1 cellular context compared by ENCODE assay signal in the genomic region with DNA sequence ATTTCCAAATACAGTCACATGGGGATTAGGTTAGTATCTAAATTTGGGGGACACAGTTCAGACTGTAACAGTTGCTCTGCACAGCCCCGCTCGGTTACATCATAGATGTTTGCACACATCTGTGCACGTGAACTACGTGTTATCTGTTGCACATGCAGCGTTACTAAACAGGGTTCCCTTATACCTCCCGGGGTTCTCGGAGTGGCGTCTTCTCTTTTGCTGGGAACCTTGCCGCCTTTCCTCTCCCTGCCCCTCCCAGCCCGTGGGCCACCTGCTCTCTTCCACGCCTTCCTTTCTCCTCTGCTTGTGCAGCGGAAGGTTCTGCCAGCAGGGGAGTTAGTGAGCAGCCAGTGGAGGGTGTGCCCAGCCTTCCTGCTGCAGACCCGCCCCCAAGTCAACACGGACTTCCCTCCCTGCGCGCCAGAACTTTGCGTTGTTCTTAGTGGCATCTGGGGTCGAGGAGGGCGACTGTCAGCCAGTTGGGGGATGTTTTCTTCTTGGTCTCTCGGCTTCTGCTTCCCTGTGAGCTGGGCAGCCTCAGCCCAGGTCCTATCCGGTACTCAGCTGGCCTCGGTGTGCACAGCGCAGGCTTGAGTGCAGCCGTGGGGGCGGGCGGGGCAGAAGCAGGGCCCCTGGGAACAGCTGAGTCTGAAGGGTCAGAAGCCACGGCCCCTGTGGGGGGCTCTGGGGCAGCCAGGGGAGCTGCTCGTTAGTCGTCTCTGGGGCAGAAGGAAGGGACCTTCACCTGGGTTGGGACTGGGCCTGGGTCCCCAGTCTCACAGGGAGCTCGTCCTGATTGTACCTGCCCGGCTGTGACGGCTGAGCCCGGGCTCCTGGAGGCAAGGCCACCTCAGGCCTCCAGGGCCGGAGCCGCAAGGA.
A peak's percentile ranks its signal among the peaks of the same experiment; 100 is the strongest.
TF ChIP-seq lines count a peak whose summit lies in the region.
"Not testable (repeated sequence)": the region's sequence is repeated elsewhere in the genome, so short reads cannot be mapped to it uniquely, and the experiment has no call there.

No MANE protein-coding gene starts in this region.

TF ChIP-seq in K562, 482 proteins besides CTCF, POLR2A, EP300 and RAD21 (continued from another document):
- TF ChIP-seq, protein P1, sequence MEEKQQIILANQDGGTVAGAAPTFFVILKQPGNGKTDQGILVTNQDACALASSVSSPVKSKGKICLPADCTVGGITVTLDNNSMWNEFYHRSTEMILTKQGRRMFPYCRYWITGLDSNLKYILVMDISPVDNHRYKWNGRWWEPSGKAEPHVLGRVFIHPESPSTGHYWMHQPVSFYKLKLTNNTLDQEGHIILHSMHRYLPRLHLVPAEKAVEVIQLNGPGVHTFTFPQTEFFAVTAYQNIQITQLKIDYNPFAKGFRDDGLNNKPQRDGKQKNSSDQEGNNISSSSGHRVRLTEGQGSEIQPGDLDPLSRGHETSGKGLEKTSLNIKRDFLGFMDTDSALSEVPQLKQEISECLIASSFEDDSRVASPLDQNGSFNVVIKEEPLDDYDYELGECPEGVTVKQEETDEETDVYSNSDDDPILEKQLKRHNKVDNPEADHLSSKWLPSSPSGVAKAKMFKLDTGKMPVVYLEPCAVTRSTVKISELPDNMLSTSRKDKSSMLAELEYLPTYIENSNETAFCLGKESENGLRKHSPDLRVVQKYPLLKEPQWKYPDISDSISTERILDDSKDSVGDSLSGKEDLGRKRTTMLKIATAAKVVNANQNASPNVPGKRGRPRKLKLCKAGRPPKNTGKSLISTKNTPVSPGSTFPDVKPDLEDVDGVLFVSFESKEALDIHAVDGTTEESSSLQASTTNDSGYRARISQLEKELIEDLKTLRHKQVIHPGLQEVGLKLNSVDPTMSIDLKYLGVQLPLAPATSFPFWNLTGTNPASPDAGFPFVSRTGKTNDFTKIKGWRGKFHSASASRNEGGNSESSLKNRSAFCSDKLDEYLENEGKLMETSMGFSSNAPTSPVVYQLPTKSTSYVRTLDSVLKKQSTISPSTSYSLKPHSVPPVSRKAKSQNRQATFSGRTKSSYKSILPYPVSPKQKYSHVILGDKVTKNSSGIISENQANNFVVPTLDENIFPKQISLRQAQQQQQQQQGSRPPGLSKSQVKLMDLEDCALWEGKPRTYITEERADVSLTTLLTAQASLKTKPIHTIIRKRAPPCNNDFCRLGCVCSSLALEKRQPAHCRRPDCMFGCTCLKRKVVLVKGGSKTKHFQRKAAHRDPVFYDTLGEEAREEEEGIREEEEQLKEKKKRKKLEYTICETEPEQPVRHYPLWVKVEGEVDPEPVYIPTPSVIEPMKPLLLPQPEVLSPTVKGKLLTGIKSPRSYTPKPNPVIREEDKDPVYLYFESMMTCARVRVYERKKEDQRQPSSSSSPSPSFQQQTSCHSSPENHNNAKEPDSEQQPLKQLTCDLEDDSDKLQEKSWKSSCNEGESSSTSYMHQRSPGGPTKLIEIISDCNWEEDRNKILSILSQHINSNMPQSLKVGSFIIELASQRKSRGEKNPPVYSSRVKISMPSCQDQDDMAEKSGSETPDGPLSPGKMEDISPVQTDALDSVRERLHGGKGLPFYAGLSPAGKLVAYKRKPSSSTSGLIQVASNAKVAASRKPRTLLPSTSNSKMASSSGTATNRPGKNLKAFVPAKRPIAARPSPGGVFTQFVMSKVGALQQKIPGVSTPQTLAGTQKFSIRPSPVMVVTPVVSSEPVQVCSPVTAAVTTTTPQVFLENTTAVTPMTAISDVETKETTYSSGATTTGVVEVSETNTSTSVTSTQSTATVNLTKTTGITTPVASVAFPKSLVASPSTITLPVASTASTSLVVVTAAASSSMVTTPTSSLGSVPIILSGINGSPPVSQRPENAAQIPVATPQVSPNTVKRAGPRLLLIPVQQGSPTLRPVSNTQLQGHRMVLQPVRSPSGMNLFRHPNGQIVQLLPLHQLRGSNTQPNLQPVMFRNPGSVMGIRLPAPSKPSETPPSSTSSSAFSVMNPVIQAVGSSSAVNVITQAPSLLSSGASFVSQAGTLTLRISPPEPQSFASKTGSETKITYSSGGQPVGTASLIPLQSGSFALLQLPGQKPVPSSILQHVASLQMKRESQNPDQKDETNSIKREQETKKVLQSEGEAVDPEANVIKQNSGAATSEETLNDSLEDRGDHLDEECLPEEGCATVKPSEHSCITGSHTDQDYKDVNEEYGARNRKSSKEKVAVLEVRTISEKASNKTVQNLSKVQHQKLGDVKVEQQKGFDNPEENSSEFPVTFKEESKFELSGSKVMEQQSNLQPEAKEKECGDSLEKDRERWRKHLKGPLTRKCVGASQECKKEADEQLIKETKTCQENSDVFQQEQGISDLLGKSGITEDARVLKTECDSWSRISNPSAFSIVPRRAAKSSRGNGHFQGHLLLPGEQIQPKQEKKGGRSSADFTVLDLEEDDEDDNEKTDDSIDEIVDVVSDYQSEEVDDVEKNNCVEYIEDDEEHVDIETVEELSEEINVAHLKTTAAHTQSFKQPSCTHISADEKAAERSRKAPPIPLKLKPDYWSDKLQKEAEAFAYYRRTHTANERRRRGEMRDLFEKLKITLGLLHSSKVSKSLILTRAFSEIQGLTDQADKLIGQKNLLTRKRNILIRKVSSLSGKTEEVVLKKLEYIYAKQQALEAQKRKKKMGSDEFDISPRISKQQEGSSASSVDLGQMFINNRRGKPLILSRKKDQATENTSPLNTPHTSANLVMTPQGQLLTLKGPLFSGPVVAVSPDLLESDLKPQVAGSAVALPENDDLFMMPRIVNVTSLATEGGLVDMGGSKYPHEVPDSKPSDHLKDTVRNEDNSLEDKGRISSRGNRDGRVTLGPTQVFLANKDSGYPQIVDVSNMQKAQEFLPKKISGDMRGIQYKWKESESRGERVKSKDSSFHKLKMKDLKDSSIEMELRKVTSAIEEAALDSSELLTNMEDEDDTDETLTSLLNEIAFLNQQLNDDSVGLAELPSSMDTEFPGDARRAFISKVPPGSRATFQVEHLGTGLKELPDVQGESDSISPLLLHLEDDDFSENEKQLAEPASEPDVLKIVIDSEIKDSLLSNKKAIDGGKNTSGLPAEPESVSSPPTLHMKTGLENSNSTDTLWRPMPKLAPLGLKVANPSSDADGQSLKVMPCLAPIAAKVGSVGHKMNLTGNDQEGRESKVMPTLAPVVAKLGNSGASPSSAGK (IDR thresholded peaks at IDR 0.05) = peak; percentile 64
- peak; percentile 30 to 31; a peak in 1 of 4 replicates for TF ChIP-seq MNT (conservative IDR thresholded peaks at IDR 0.05)
- peak; percentile 54 for TF ChIP-seq TFAP4 (CRISPR knock-in tag; IDR thresholded peaks at IDR 0.05; ENCODE audit: borderline replicate concordance)
- TF ChIP-seq MAX (CRISPR knock-in tag; IDR thresholded peaks at IDR 0.05) = peak; percentile 90
- TF ChIP-seq SP1 (CRISPR knock-in tag; IDR thresholded peaks at IDR 0.05) = peak; percentile 66; the same call in 1 of the 2 replicates
- TF ChIP-seq MYC (IDR thresholded peaks at IDR 0.05; ENCODE audit: low read depth, low read length) = peak; percentile 32; the same call in 1 of the 2 replicates
- not testable (repeated sequence) for TF ChIP-seq MYC (CRISPR knock-in tag; IDR thresholded peaks at IDR 0.05; ENCODE audit: borderline replicate concordance, low read depth)
- 0 out of 2 replicates have a peak, but pooled peaks have one; percentile 17 for TF ChIP-seq BHLHE40 (IDR thresholded peaks at IDR 0.05; ENCODE audit: low read length)
- TF ChIP-seq ZFX (CRISPR knock-in tag; IDR thresholded peaks at IDR 0.05) = peak; percentile 29; the same call in 1 of the 2 replicates
- peak in 1 of 2 experiments; percentile 71 for TF ChIP-seq E2F6 (IDR thresholded peaks at IDR 0.05; ENCODE audit: borderline replicate concordance in 1 of 2, extremely low read depth in 1 of 2, insufficient read depth in 1 of 2, insufficient read length in 1 of 2, low read depth in 1 of 2, low read length in 1 of 2, poor library complexity in 1 of 2, severe bottlenecking in 1 of 2)
